ENCODE assay signal across 15 cellular contexts in genomic region chr3:144085964-144086363, GRCh38.
DNase-seq lines count a peak whose midpoint lies in the region; ATAC-seq and TF ChIP-seq lines count a peak whose summit lies in the region.
"Had no signal": no experiment of that assay in that cellular context is flagged by ENCODE, and none has a peak within 500 bp of the region (broad histone marks: within the 10 kb centered on the region; RNA-seq: fewer than 3 reads in every experiment).

No MANE protein-coding gene starts in this region.

- no peak for TF ChIP-seq CTCF in epithelial cell of esophagus (IDR thresholded peaks at IDR 0.05; ENCODE audit: insufficient read depth, low read depth, low read length, missing control alignments)

- no peaks in the 10 kb centered on the region for H3K36me3 ChIP-seq in Karpas-422 (ENCODE audit: insufficient read depth, low read length)
- H3K36me3 ChIP-seq: tibial artery had no signal

- no peaks in the 10 kb centered on the region for H3K4me1 ChIP-seq in Karpas-422 (ENCODE audit: low read length)
- H3K4me1 ChIP-seq: psoas muscle, tibial artery had no signal

- H3K27ac ChIP-seq in Karpas-422 (ENCODE audit: low read length) = no peak overlapping the region
- H3K27ac ChIP-seq: psoas muscle, tibial artery had no signal

- no peaks in the 10 kb centered on the region for H3K27me3 ChIP-seq in Karpas-422 (ENCODE audit: low read length)
- H3K27me3 ChIP-seq: tibial artery had no signal

- no peak overlapping the region for H3K9ac ChIP-seq in Karpas-422 (ENCODE audit: low read length)

- no peak for TF ChIP-seq EP300 in Ishikawa (IDR thresholded peaks at IDR 0.05; ENCODE audit: borderline replicate concordance)

- H3K4me2 ChIP-seq in Karpas-422 (ENCODE audit: low read depth, low read length, poor library complexity, severe bottlenecking) = no peak overlapping the region

- no peak for TF ChIP-seq RAD21 in Ishikawa (IDR thresholded peaks at IDR 0.05; ENCODE audit: low read depth)

- H3K9me3 ChIP-seq in Karpas-422 (ENCODE audit: low read length) = no peaks in the 10 kb centered on the region
- H3K9me3 ChIP-seq: psoas muscle, tibial artery had no signal

- H3K4me3 ChIP-seq in epithelial cell of esophagus (ENCODE audit: low read length) (no peak overlapping the region), Karpas-422 (ENCODE audit: low read length) (no peak overlapping the region)
- H3K4me3 ChIP-seq: psoas muscle, tibial artery had no signal

- peaks cover 3% of the 10 kb centered on the region; the same call in 1 of the 2 replicates for H4K20me1 ChIP-seq in Karpas-422 (ENCODE audit: insufficient read depth, low read depth, low read length)

- no peaks in the 10 kb centered on the region for H3K79me2 ChIP-seq in Karpas-422 (ENCODE audit: low read length)

- DNase-seq in AML-193 (lab: John Stamatoyannopoulos, UW) (peak; percentile 82), NCI-H774 (lab: John Stamatoyannopoulos, UW) (peak; percentile 10), epithelial cell of esophagus (ENCODE audit: low read depth) (peak; percentile 95), Karpas-422 (no peak)
- DNase-seq: ACHN, cerebellar nuclear complex, glutamatergic neuron, NCI-H226, psoas muscle, T-helper 2 cell, tibial artery had no signal

- H3K9me2 ChIP-seq in Karpas-422 (replicated peaks; ENCODE audit: insufficient read depth, low read length) = no peaks in the 10 kb centered on the region

- H2AFZ ChIP-seq in Karpas-422 (ENCODE audit: low read length) = no peak overlapping the region

- no peak for ATAC-seq in GM18909 (IDR thresholded peaks at IDR 0.05; ENCODE audit: poor library complexity, unreplicated experiment)
- ATAC-seq in GM21576 (IDR thresholded peaks at IDR 0.05; ENCODE audit: unreplicated experiment) = no peak
- no peak for ATAC-seq in HG03520 (IDR thresholded peaks at IDR 0.05; ENCODE audit: unreplicated experiment)
- ATAC-seq: psoas muscle had no signal

TF ChIP-seq in Ishikawa, 13 proteins besides CTCF, POLR2A, EP300 and RAD21:
- TF ChIP-seq MAX (IDR thresholded peaks at IDR 0.05) = no peak
- peak; percentile 22; the same call in 1 of the 2 replicates for TF ChIP-seq NFIC (IDR thresholded peaks at IDR 0.05)
